In genomic region chr2:43515248-43515647, GRCh38 we compare ENCODE assay signal across 24 cellular contexts.
"Had no signal": no experiment of that assay in that cellular context is flagged by ENCODE, and none has a peak within 500 bp of the region (broad histone marks: within the 10 kb centered on the region; RNA-seq: fewer than 3 reads in every experiment).

No MANE protein-coding gene starts in this region.

- H3K4me3 ChIP-seq: lower lobe of right lung, mucosa of descending colon, right lobe of liver, skin epidermis had no signal

- DNase-seq: activated B cell treated with CpG ODN at 0.5 μM for 24 hours; activated CD4-positive, alpha-beta T cell treated with anti-CD3 and anti-CD28 coated beads, Interleukin-2, amount 50 U/mL, for 1 hour; activated CD8-positive, alpha-beta T cell treated with anti-CD3 and anti-CD28 coated beads for 36 hours; activated gamma-delta T cell treated with Interleukin-2 at 50 U/mL for 16 hours; activated naive CD4-positive, alpha-beta T cell treated with anti-CD3 and anti-CD28 coated beads, Interleukin-2, amount 50 U/mL, for 16 hours; activated T-cell treated with anti-CD3 and anti-CD28 coated beads, Interleukin-2, amount 50 U/mL, for 4 hours; amniotic stem cell; effector CD8-positive, alpha-beta T cell; hypothalamus; immature natural killer cell; lower lobe of right lung; mesendoderm; mucosa of descending colon; posterior cingulate gyrus; right lobe of liver; stimulated activated CD4-positive, alpha-beta T cell treated with anti-CD3 and anti-CD28 coated beads, Interleukin-12 subunit alpha, Interleukin-12 subunit beta, amount 100 ng/mL, for 4 hours; stimulated activated CD4-positive, alpha-beta T cell treated with anti-CD3 and anti-CD28 coated beads, Interleukin-4, amount 100 ng/mL, for 24 hours had no signal

- H3K27ac ChIP-seq: epithelial cell of prostate, lower lobe of right lung had no signal

- H3K9me3 ChIP-seq: lower lobe of right lung, mucosa of descending colon, right lobe of liver had no signal

- H3K36me3 Mint-ChIP-seq: natural killer cell treated with Interleukin-12 subunit alpha and Interleukin-12 subunit beta and Interleukin-15 and Interleukin-18, amount 100 ng/mL, for 72 hours had no signal

- H3K36me3 ChIP-seq: lower lobe of right lung, right lobe of liver had no signal

- H3K27me3 ChIP-seq: right lobe of liver had no signal

- H3K27me3 Mint-ChIP-seq: activated B cell treated with CpG ODN at 0.5 μM for 24 hours; activated CD8-positive, alpha-beta T cell treated with anti-CD3 and anti-CD28 coated beads for 36 hours; activated T-helper 17 cell treated with anti-CD3 and anti-CD28 coated beads, Interleukin-2, amount 50 U/mL, for 72 hours; central memory CD8-positive, alpha-beta T cell; natural killer cell treated with Interleukin-12 subunit alpha and Interleukin-12 subunit beta and Interleukin-15 and Interleukin-18, amount 100 ng/mL, for 72 hours; stimulated activated naive CD8-positive, alpha-beta T cell treated with anti-CD3 and anti-CD28 coated beads, Interleukin-15, Interleukin-2, amounts not matched to agents 100 ng/mL and 50 ng/mL, for 24 hours had no signal

- H3K27ac Mint-ChIP-seq: activated CD8-positive, alpha-beta T cell treated with anti-CD3 and anti-CD28 coated beads for 36 hours; stimulated activated effector memory CD8-positive, alpha-beta T cell treated with anti-CD3 and anti-CD28 coated beads, Interleukin-12 subunit alpha, Interleukin-12 subunit beta, amount 100 ng/mL, for 72 hours; stimulated activated naive CD8-positive, alpha-beta T cell treated with anti-CD3 and anti-CD28 coated beads, Interleukin-15, Interleukin-2, amounts not matched to agents 100 ng/mL and 50 ng/mL, for 24 hours had no signal

- H3K9me3 Mint-ChIP-seq: activated B cell treated with CpG ODN at 0.5 μM for 24 hours; activated T-cell treated with anti-CD3 and anti-CD28 coated beads, Interleukin-2, amount 50 U/mL, for 4 hours; activated T-helper 17 cell treated with anti-CD3 and anti-CD28 coated beads, Interleukin-2, amount 50 U/mL, for 72 hours; central memory CD8-positive, alpha-beta T cell; immature natural killer cell; natural killer cell treated with Interleukin-12 subunit alpha and Interleukin-12 subunit beta and Interleukin-15 and Interleukin-18, amount 100 ng/mL, for 72 hours; stimulated activated effector memory CD8-positive, alpha-beta T cell treated with anti-CD3 and anti-CD28 coated beads, Interleukin-12 subunit alpha, Interleukin-12 subunit beta, amount 100 ng/mL, for 72 hours; stimulated activated naive CD8-positive, alpha-beta T cell treated with anti-CD3 and anti-CD28 coated beads, Interleukin-15, Interleukin-2, amounts not matched to agents 100 ng/mL and 50 ng/mL, for 24 hours had no signal

- H3K4me3 Mint-ChIP-seq: activated B cell treated with CpG ODN at 0.5 μM for 24 hours; activated CD8-positive, alpha-beta T cell treated with anti-CD3 and anti-CD28 coated beads for 36 hours; activated T-cell treated with anti-CD3 and anti-CD28 coated beads, Interleukin-2, amount 50 U/mL, for 4 hours; central memory CD8-positive, alpha-beta T cell; immature natural killer cell; natural killer cell treated with Interleukin-12 subunit alpha and Interleukin-12 subunit beta and Interleukin-15 and Interleukin-18, amount 100 ng/mL, for 72 hours; stimulated activated effector memory CD8-positive, alpha-beta T cell treated with anti-CD3 and anti-CD28 coated beads, Interleukin-12 subunit alpha, Interleukin-12 subunit beta, amount 100 ng/mL, for 72 hours; stimulated activated naive CD8-positive, alpha-beta T cell treated with anti-CD3 and anti-CD28 coated beads, Interleukin-15, Interleukin-2, amounts not matched to agents 100 ng/mL and 50 ng/mL, for 24 hours had no signal

- ATAC-seq: lower lobe of right lung had no signal
